Comparison of ENCODE assay signal across 8 cellular contexts in genomic region chr1:19312782-19313635, GRCh38. TPM values are rescaled to one million over a fixed set of nuclear protein-coding genes. Genes with fewer than 3 reads are reported as not detected.
DNase-seq lines count a peak whose midpoint lies in the region; ATAC-seq and TF ChIP-seq lines count a peak whose summit lies in the region.

No MANE protein-coding gene starts in this region.

- in situ Hi-C loops in astrocyte of the cerebellum (cut with HindIII; ENCODE audit: low sequenced_read_pairs), result no loop called here

- WGBS in right lobe of liver (ENCODE audit: insufficient coverage, low coverage, low lambda C conversion rate, missing lambda C conversion rate), result 43% methylated on average over 7 of the region's 20 CpGs

- H3K27me3 ChIP-seq in right lobe of liver, result no peaks in the 10 kb centered on the region
- H3K27me3 ChIP-seq in thoracic aorta (replicated peaks; ENCODE audit: insufficient read depth), result no peaks in the 10 kb centered on the region

- intact Hi-C loops in right lobe of liver (cut with DNase I), result no loop called here

- no peak for TF ChIP-seq POLR2A in right lobe of liver (IDR thresholded peaks at IDR 0.05)

- H3K4me3 ChIP-seq in astrocyte of the cerebellum (ENCODE audit: low read depth, low read length), result peak overlapping the region; percentile 77
- H3K4me3 ChIP-seq in right lobe of liver, result peak overlapping the region; percentile 70 to 94 (median 87)
- peak overlapping the region; percentile 96 for H3K4me3 ChIP-seq in thoracic aorta

- peak; percentile 76 for DNase-seq in activated CD8-positive, alpha-beta memory T cell treated with anti-CD3 and anti-CD28 coated beads, Interleukin-2, amount 50 U/mL, for 48 hours
- DNase-seq in activated CD8-positive, alpha-beta memory T cell treated with anti-CD3 and anti-CD28 coated beads for 24 hours, result no peak
- DNase-seq in astrocyte of the cerebellum (ENCODE audit: low read depth) (no peak), right lobe of liver (peak in 1 of 3 donors; percentile 17), thoracic aorta (ENCODE audit: low spot score) (no peak), DMS79 (lab: John Stamatoyannopoulos, UW) (no peak)

- ATAC-seq in HG03442 (IDR thresholded peaks at IDR 0.05; ENCODE audit: unreplicated experiment) (peak; percentile 9), right lobe of liver (peak in 1 of 4 donors; percentile 47), thoracic aorta (ENCODE audit: insufficient number of reproducible peaks, low FRiP score, low read depth) (no peak), GM21717 (IDR thresholded peaks at IDR 0.05; ENCODE audit: unreplicated experiment) (no peak)

- H3K27ac ChIP-seq in right lobe of liver (peak overlapping the region; percentile 75 to 92 (median 79)), thoracic aorta (peak overlapping the region; percentile 63 to 85)

- H3K4me1 ChIP-seq in right lobe of liver, result peaks cover 0 to 18% (median 7%) of the 10 kb centered on the region in 4 donors
- peaks cover 28 to 34% of the 10 kb centered on the region in 2 donors for H3K4me1 ChIP-seq in thoracic aorta (ENCODE audit: control insufficient read depth in 1 of 2, low read depth in 2 of 2)

- no peaks in the 10 kb centered on the region for H3K9me3 ChIP-seq in right lobe of liver
- no peaks in the 10 kb centered on the region for H3K9me3 ChIP-seq in thoracic aorta

- no peak for TF ChIP-seq CTCF in astrocyte of the cerebellum (IDR thresholded peaks at IDR 0.05; ENCODE audit: low read depth, low read length, missing control alignments)
- no peak for TF ChIP-seq CTCF in right lobe of liver (IDR thresholded peaks at IDR 0.05)
- TF ChIP-seq CTCF in thoracic aorta (IDR thresholded peaks at IDR 0.05), result no peak

- H3K36me3 ChIP-seq in right lobe of liver, result peaks cover 0 to 3% (median 0%) of the 10 kb centered on the region in 4 donors
- peaks cover 10% of the 10 kb centered on the region for H3K36me3 ChIP-seq in thoracic aorta

RNA-seq across cellular contexts. Expression of gene SLC66A1, which starts 0.9 kb away (rescaled TPM):
- 10 to 100 TPM in 3 of 6 experiments, 1 to 10 TPM in 3; 8.4 to 20.6 (median 11.2) TPM for total RNA-seq in right lobe of liver
- 10 to 100 TPM; 11.4 to 12.0 TPM for total RNA-seq in thoracic aorta

RNA-seq across cellular contexts. Expression of gene AKR7A2, which starts 1.1 kb away (rescaled TPM):
- total RNA-seq in right lobe of liver, result 10 to 100 TPM; 41.4 to 85.1 (median 51.2) TPM
- total RNA-seq in thoracic aorta, result 10 to 100 TPM; 67.1 to 71.5 TPM

RNA-seq across cellular contexts. Expression of gene AKR7A3, which starts 24.4 kb away (rescaled TPM):
- total RNA-seq in right lobe of liver (100 to 1,000 TPM in 4 of 6 experiments, 10 to 100 TPM in 2; 58.1 to 169 (median 130) TPM), thoracic aorta (1 to 10 TPM; 2.5 to 3.9 TPM)

Comparison
In these comparisons a context has a peak if more than half of its experiments do, and no peak if none do; other contexts are left out.
1. RNA of gene AKR7A3, which starts 24.4 kb away (total RNA-seq): 58.1 to 169 TPM in right lobe of liver; 2.5 to 3.9 TPM in thoracic aorta; every median in the first group is over 10 times any median in the second.
2. Peak in every context shown above with its lines, with median percentiles within 50 percentile points of each other: H3K4me3 ChIP-seq.